2 cellular contexts compared by ENCODE assay signal in genomic region chr6:109896333-109896732, GRCh38.
TF ChIP-seq lines count a peak whose summit lies in the region.

No MANE protein-coding gene starts in this region.

TF ChIP-seq in IMR-90, 13 proteins besides CTCF, POLR2A, EP300 and RAD21:
- TF ChIP-seq MXI1 (IDR thresholded peaks at IDR 0.05; ENCODE audit: borderline replicate concordance, low read depth, low read length): no peak
- no peak for TF ChIP-seq USF2 (IDR thresholded peaks at IDR 0.05; ENCODE audit: low read depth, low read length)
- TF ChIP-seq MAFK (IDR thresholded peaks at IDR 0.05; ENCODE audit: low read depth, low read length): no peak
- no peak for TF ChIP-seq CHD1 (IDR thresholded peaks at IDR 0.05; ENCODE audit: low read depth, low read length)

TF ChIP-seq in GM12878, 131 proteins besides CTCF, POLR2A, EP300 and RAD21:
- TF ChIP-seq PKNOX1 (IDR thresholded peaks at IDR 0.05) (peak; percentile 91), PBX3 (IDR thresholded peaks at IDR 0.05; ENCODE audit: insufficient replicate concordance, low read depth, low read length) (peak; percentile 48), SRF (IDR thresholded peaks at IDR 0.05; ENCODE audit: low read depth in 2 of 2, low read length in 2 of 2) (0 out of 4 replicates have a peak, but pooled peaks of 1 of the 2 experiments have one; percentile 40), RCOR1 (conservative IDR thresholded peaks at IDR 0.05; ENCODE audit: low read depth, low read length) (no peak), NBN (IDR thresholded peaks at IDR 0.05) (no peak), IKZF2 (IDR thresholded peaks at IDR 0.05) (no peak)
TF ChIP-seq in GM12878: peak in this region for 3.
